30 cellular contexts compared by ENCODE assay signal in genomic region chr1:39435597-39435996, GRCh38. TPM values are rescaled to one million over a fixed set of nuclear protein-coding genes. Genes with fewer than 3 reads are reported as not detected.
DNase-seq lines count a peak whose midpoint lies in the region; ATAC-seq and TF ChIP-seq lines count a peak whose summit lies in the region.
"Had no signal": no experiment of that assay in that cellular context is flagged by ENCODE, and none has a peak within 500 bp of the region (broad histone marks: within the 10 kb centered on the region; RNA-seq: fewer than 3 reads in every experiment).

No MANE protein-coding gene starts in this region.

- H3K36me3 ChIP-seq in mammary epithelial cell (ENCODE audit: insufficient read depth, low read length) (peaks cover 44% of the 10 kb centered on the region), breast epithelium (peaks cover 13% of the 10 kb centered on the region), left lung (peaks cover 0 to 99% of the 10 kb centered on the region in 2 donors), sigmoid colon (peaks cover 27 to 94% (median 51%) of the 10 kb centered on the region in 4 donors), MG63 (peaks cover 76% of the 10 kb centered on the region)
- H3K36me3 ChIP-seq: ovary had no signal

- no peaks in the 10 kb centered on the region for H4K20me1 ChIP-seq in mammary epithelial cell (ENCODE audit: insufficient read depth, low read length)

- H3K36me3 Mint-ChIP-seq in activated T-helper 17 cell treated with anti-CD3 and anti-CD28 coated beads, Interleukin-2, amount 50 U/mL, for 72 hours (ENCODE audit: low read depth), result peaks cover 97% of the 10 kb centered on the region
- peaks cover 54% of the 10 kb centered on the region for H3K36me3 Mint-ChIP-seq in activated CD4-positive, alpha-beta T cell treated with anti-CD3 and anti-CD28 coated beads, Interleukin-2, amount 10 ng/mL, durations not matched to agents 24 days and 14 days (ENCODE audit: low read depth)

- no peak for TF ChIP-seq EP300 in sigmoid colon (IDR thresholded peaks at IDR 0.05)

- 84% methylated on average over 5 of the region's 5 CpGs for WGBS in mammary epithelial cell (ENCODE audit: low coverage, missing lambda C conversion rate)
- 94 to 97% methylated on average over 5 of the region's 5 CpGs for WGBS in sigmoid colon, 2 donors

- H3K4me3 ChIP-seq in mammary epithelial cell (replicated peaks in 1 of 3; ENCODE audit: insufficient read depth in 1 of 3, low read depth in 2 of 3, low read length in 3 of 3) (no peak overlapping the region), breast epithelium (no peak overlapping the region), left lung (no peak overlapping the region), sigmoid colon (no peak overlapping the region), MG63 (no peak overlapping the region)
- H3K4me3 ChIP-seq: adrenal gland, esophagus squamous epithelium, ovary, SK-N-MC had no signal

- CTCF ChIA-PET in mammary epithelial cell (lab: Charles Lee; ENCODE audit: low non-redundant PET), result no interaction called here

- no peaks in the 10 kb centered on the region for H3K4me1 ChIP-seq in mammary epithelial cell (ENCODE audit: insufficient read depth, low read length)
- H3K4me1 ChIP-seq in breast epithelium, result no peaks in the 10 kb centered on the region
- peaks cover 6% of the 10 kb centered on the region in 2 donors for H3K4me1 ChIP-seq in left lung
- peaks cover 0 to 25% (median 21%) of the 10 kb centered on the region in 4 donors for H3K4me1 ChIP-seq in sigmoid colon
- H3K4me1 ChIP-seq: adrenal gland, BE2C, esophagus squamous epithelium had no signal

- H3K4me2 ChIP-seq in mammary epithelial cell (ENCODE audit: insufficient read depth, low read depth, low read length), result no peak overlapping the region

- no peak for ATAC-seq in activated T-helper 17 cell treated with anti-CD3 and anti-CD28 coated beads, Interleukin-2, amount 50 U/mL, for 72 hours (replicated peaks)
- no peak for ATAC-seq in left lung
- no peak for ATAC-seq in GM21423 (IDR thresholded peaks at IDR 0.05; ENCODE audit: unreplicated experiment)
- ATAC-seq: HepG2 had no signal

- dilution Hi-C loops in mammary epithelial cell (cut with HindIII; ENCODE audit: low sequenced_read_pairs), result no loop called here

- TSS peak; percentile 11 for BruUV-seq in mammary epithelial cell (replicated peaks; lab: Mats Ljungman, UMichigan)

- H3K27me3 Mint-ChIP-seq in activated T-helper 17 cell treated with anti-CD3 and anti-CD28 coated beads, Interleukin-2, amount 50 U/mL, for 72 hours, result no peaks in the 10 kb centered on the region
- no peaks in the 10 kb centered on the region for H3K27me3 Mint-ChIP-seq in activated CD4-positive, alpha-beta T cell treated with anti-CD3 and anti-CD28 coated beads, Interleukin-2, amount 10 ng/mL, durations not matched to agents 24 days and 14 days
- H3K27me3 Mint-ChIP-seq: dendritic cell treated with granulocyte-macrophage colony-stimulating factor and Interleukin-4, amounts not matched to agents 40 ng/mL and 50 ng/mL, for 4 days; type B pancreatic cell had no signal

- H3K9me3 Mint-ChIP-seq in activated T-helper 17 cell treated with anti-CD3 and anti-CD28 coated beads, Interleukin-2, amount 50 U/mL, for 72 hours, result no peaks in the 10 kb centered on the region
- no peaks in the 10 kb centered on the region for H3K9me3 Mint-ChIP-seq in activated CD4-positive, alpha-beta T cell treated with anti-CD3 and anti-CD28 coated beads, Interleukin-2, amount 10 ng/mL, durations not matched to agents 24 days and 14 days
- H3K9me3 Mint-ChIP-seq: dendritic cell treated with granulocyte-macrophage colony-stimulating factor and Interleukin-4, amounts not matched to agents 40 ng/mL and 50 ng/mL, for 4 days; endodermal cell; mesothelial cell of epicardium; nephron; type B pancreatic cell had no signal

- no peaks in the 10 kb centered on the region for H3K79me2 ChIP-seq in mammary epithelial cell (ENCODE audit: insufficient read depth, low read length)

- peaks cover 4% of the 10 kb centered on the region for H3K4me1 Mint-ChIP-seq in activated T-helper 17 cell treated with anti-CD3 and anti-CD28 coated beads, Interleukin-2, amount 50 U/mL, for 72 hours
- no peaks in the 10 kb centered on the region for H3K4me1 Mint-ChIP-seq in activated CD4-positive, alpha-beta T cell treated with anti-CD3 and anti-CD28 coated beads, Interleukin-2, amount 10 ng/mL, durations not matched to agents 24 days and 14 days
- H3K4me1 Mint-ChIP-seq: endodermal cell, mesothelial cell of epicardium had no signal

- H3K27ac ChIP-seq in mammary epithelial cell (ENCODE audit: insufficient read depth, low read depth, low read length) (no peak overlapping the region), breast epithelium (no peak overlapping the region), left lung (peak overlapping the region; percentile 2 to 16), sigmoid colon (peak overlapping the region in 3 of 4 donors; percentile 46 to 61 (median 53))
- H3K27ac ChIP-seq: esophagus squamous epithelium, ovary, SK-N-MC had no signal

- H3K9ac ChIP-seq in mammary epithelial cell (ENCODE audit: insufficient read depth, low read length), result no peak overlapping the region

- no peaks in the 10 kb centered on the region for H3K9me3 ChIP-seq in mammary epithelial cell (replicated peaks; ENCODE audit: insufficient read depth, low read length)
- no peaks in the 10 kb centered on the region for H3K9me3 ChIP-seq in breast epithelium
- no peaks in the 10 kb centered on the region for H3K9me3 ChIP-seq in left lung
- H3K9me3 ChIP-seq in sigmoid colon, result no peaks in the 10 kb centered on the region
- H3K9me3 ChIP-seq in MG63, result no peaks in the 10 kb centered on the region
- H3K9me3 ChIP-seq: adrenal gland, BE2C, esophagus squamous epithelium, ovary had no signal

- in situ Hi-C loops in mammary epithelial cell (cut with MboI; ENCODE audit: low sequenced_read_pairs in 2 of 2), result no loop called here

- no peak for TF ChIP-seq CTCF in mammary epithelial cell (conservative IDR thresholded peaks at IDR 0.05 in 1 of 2, IDR thresholded peaks at IDR 0.05 in 1 of 2; ENCODE audit: extremely low read depth in 1 of 2, insufficient read depth in 1 of 2, low read depth in 1 of 2, low read length in 2 of 2)
- no peak for TF ChIP-seq CTCF in breast epithelium (IDR thresholded peaks at IDR 0.05)
- TF ChIP-seq CTCF in left lung (IDR thresholded peaks at IDR 0.05), result no peak
- no peak for TF ChIP-seq CTCF in sigmoid colon (IDR thresholded peaks at IDR 0.05)

- no peak overlapping the region for H3K4me3 Mint-ChIP-seq in activated T-helper 17 cell treated with anti-CD3 and anti-CD28 coated beads, Interleukin-2, amount 50 U/mL, for 72 hours
- H3K4me3 Mint-ChIP-seq in activated CD4-positive, alpha-beta T cell treated with anti-CD3 and anti-CD28 coated beads, Interleukin-2, amount 10 ng/mL, durations not matched to agents 24 days and 14 days, result no peak overlapping the region
- H3K4me3 Mint-ChIP-seq: dendritic cell treated with granulocyte-macrophage colony-stimulating factor and Interleukin-4, amounts not matched to agents 40 ng/mL and 50 ng/mL, for 4 days; endodermal cell; mesothelial cell of epicardium; nephron; type B pancreatic cell had no signal

- intact Hi-C loops in mammary epithelial cell (cut with micrococcal nuclease), result no loop called here
- intact Hi-C loops in breast epithelium (cut with DNase I; ENCODE audit: low total_unique reads), result no loop called here
- intact Hi-C loops in left lung (cut with DNase I), result no loop called here
- intact Hi-C loops in sigmoid colon (cut with DNase I), result no loop called here
- intact Hi-C loops in activated CD4-positive, alpha-beta T cell treated with anti-CD3 and anti-CD28 coated beads, Interleukin-2, amount 10 ng/mL, durations not matched to agents 24 days and 14 days (cut with micrococcal nuclease), result no loop called here

- DNase-seq in mammary epithelial cell, result no peak
- no peak for DNase-seq in breast epithelium (ENCODE audit: low spot score in 2 of 2)
- DNase-seq in left lung, result no peak
- DNase-seq in sigmoid colon, result no peak
- DNase-seq in activated CD4-positive, alpha-beta T cell treated with anti-CD3 and anti-CD28 coated beads, Interleukin-2, amount 10 ng/mL, durations not matched to agents 24 days and 14 days, result no peak
- DNase-seq in MG63, result no peak
- DNase-seq: activated CD4-positive, alpha-beta T cell treated with anti-CD3 and anti-CD28 coated beads, Interleukin-2, amount 50 U/mL, for 48 hours; activated CD8-positive, alpha-beta memory T cell treated with anti-CD3 and anti-CD28 coated beads, Interleukin-2, amount 50 U/mL, for 48 hours; activated effector memory CD4-positive, alpha-beta T cell treated with anti-CD3 and anti-CD28 coated beads, Interleukin-2, amount 50 U/mL, for 16 hours; adrenal gland; BE2C; endodermal cell; esophagus squamous epithelium; foreskin melanocyte; Kasumi-1; left cardiac atrium; ovary; RPMI8226; stimulated activated CD4-positive, alpha-beta T cell treated with anti-CD3 and anti-CD28 coated beads, Interleukin-2, amount 100 ng/mL, for 24 hours had no signal

- H2AFZ ChIP-seq in mammary epithelial cell (ENCODE audit: low read depth, low read length), result no peak overlapping the region

- H3K27me3 ChIP-seq in mammary epithelial cell (ENCODE audit: insufficient read depth, low read length), result no peaks in the 10 kb centered on the region
- no peaks in the 10 kb centered on the region for H3K27me3 ChIP-seq in breast epithelium
- no peaks in the 10 kb centered on the region for H3K27me3 ChIP-seq in left lung
- H3K27me3 ChIP-seq in sigmoid colon, result no peaks in the 10 kb centered on the region
- H3K27me3 ChIP-seq in MG63, result no peaks in the 10 kb centered on the region
- H3K27me3 ChIP-seq: adrenal gland, BE2C, esophagus squamous epithelium, ovary had no signal

- TF ChIP-seq POLR2A in breast epithelium (IDR thresholded peaks at IDR 0.05) (no peak), sigmoid colon (IDR thresholded peaks at IDR 0.05) (no peak)

- H3K27ac Mint-ChIP-seq in activated T-helper 17 cell treated with anti-CD3 and anti-CD28 coated beads, Interleukin-2, amount 50 U/mL, for 72 hours, result peak overlapping the region; percentile 3
- no peak overlapping the region for H3K27ac Mint-ChIP-seq in activated CD4-positive, alpha-beta T cell treated with anti-CD3 and anti-CD28 coated beads, Interleukin-2, amount 10 ng/mL, durations not matched to agents 24 days and 14 days
- H3K27ac Mint-ChIP-seq: dendritic cell treated with granulocyte-macrophage colony-stimulating factor and Interleukin-4, amounts not matched to agents 40 ng/mL and 50 ng/mL, for 4 days; endodermal cell; mesothelial cell of epicardium; nephron had no signal

RNA-seq across cellular contexts. Expression of gene BMP8A, which starts 55.8 kb away (rescaled TPM):
- total RNA-seq in mammary epithelial cell, result under 1 TPM in 1 of 2 donors, not detected in 1; 0.50 TPM
- not detected for polyA plus RNA-seq in mammary epithelial cell
- not detected for polyA minus RNA-seq in mammary epithelial cell
- total RNA-seq in breast epithelium, result under 1 TPM in 1 of 3 donors, not detected in 2; 0.33 TPM
- under 1 TPM in 1 of 2 donors, not detected in 1; 0.30 TPM for total RNA-seq in activated T-helper 17 cell treated with anti-CD3 and anti-CD28 coated beads, Interleukin-2, amount 50 U/mL, for 72 hours
- under 1 TPM; 0.73 to 0.82 TPM for total RNA-seq in left lung
- 1 to 10 TPM in 2 of 4 donors, under 1 TPM in 2; 0.27 to 3.2 (median 0.99) TPM for total RNA-seq in sigmoid colon
- polyA plus RNA-seq in sigmoid colon, result under 1 TPM in 2 of 3 donors, not detected in 1; 0.60 to 0.79 TPM
- total RNA-seq in activated CD4-positive, alpha-beta T cell treated with anti-CD3 and anti-CD28 coated beads, Interleukin-2, amount 10 ng/mL, durations not matched to agents 24 days and 14 days, result not detected in 2 replicates
- total RNA-seq in MG63 (2014; rRNA removed; shearing (Covaris generic); ENCODE audit: low replicate concordance), result not detected in 2 replicates
- total RNA-seq: G401; HepG2; mesothelial cell of epicardium; NCI-H460; T-helper 1 cell treated with Interleukin-12 subunit alpha and Interleukin-12 subunit beta and Interleukin-4 antibody, amounts not matched to agents 30 ng/mL and 1 ng/mL, for 36 hours had no signal

Comparison
In these comparisons a context has a peak if more than half of its experiments do, and no peak if none do; other contexts are left out.
1. H3K27ac ChIP-seq: peak in left lung (2 of 2) and sigmoid colon (3 of 4); none in mammary epithelial cell (single experiment) and breast epithelium (0 of 2).